Comparison of ENCODE assay signal across 1 cellular context in genomic region chr16:57471852-57472664, GRCh38.
A peak's percentile ranks its signal among the peaks of the same experiment; 100 is the strongest.
TF ChIP-seq lines count a peak whose summit lies in the region.

No MANE protein-coding gene starts in this region.

TF ChIP-seq in WTC11, 78 proteins besides CTCF, POLR2A, EP300 and RAD21 (continued from another document):
- peak; percentile 71 for TF ChIP-seq ETV6 (CRISPR knock-in tag; IDR thresholded peaks at IDR 0.05)
- no peak for TF ChIP-seq ZNF219 (CRISPR knock-in tag; IDR thresholded peaks at IDR 0.05; ENCODE audit: borderline replicate concordance)
- TF ChIP-seq, protein P1, sequence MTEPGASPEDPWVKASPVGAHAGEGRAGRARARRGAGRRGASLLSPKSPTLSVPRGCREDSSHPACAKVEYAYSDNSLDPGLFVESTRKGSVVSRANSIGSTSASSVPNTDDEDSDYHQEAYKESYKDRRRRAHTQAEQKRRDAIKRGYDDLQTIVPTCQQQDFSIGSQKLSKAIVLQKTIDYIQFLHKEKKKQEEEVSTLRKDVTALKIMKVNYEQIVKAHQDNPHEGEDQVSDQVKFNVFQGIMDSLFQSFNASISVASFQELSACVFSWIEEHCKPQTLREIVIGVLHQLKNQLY (CRISPR knock-in tag; IDR thresholded peaks at IDR 0.05) = no peak
- TF ChIP-seq RELA (CRISPR knock-in tag; IDR thresholded peaks at IDR 0.05; ENCODE audit: borderline replicate concordance) = no peak
- TF ChIP-seq TP53 (CRISPR knock-in tag; IDR thresholded peaks at IDR 0.05) = no peak
- TF ChIP-seq ARID4B (CRISPR knock-in tag; IDR thresholded peaks at IDR 0.05; ENCODE audit: borderline replicate concordance) = no peak
- TF ChIP-seq KAT7 (CRISPR knock-in tag; IDR thresholded peaks at IDR 0.05; ENCODE audit: borderline replicate concordance) = no peak
- no peak for TF ChIP-seq ESRRA (CRISPR knock-in tag; IDR thresholded peaks at IDR 0.05; ENCODE audit: borderline replicate concordance)
- TF ChIP-seq CBFB (CRISPR knock-in tag; IDR thresholded peaks at IDR 0.05; ENCODE audit: low read depth) = no peak
- TF ChIP-seq TEAD1 (CRISPR knock-in tag; IDR thresholded peaks at IDR 0.05) = no peak
- TF ChIP-seq, protein P2, sequence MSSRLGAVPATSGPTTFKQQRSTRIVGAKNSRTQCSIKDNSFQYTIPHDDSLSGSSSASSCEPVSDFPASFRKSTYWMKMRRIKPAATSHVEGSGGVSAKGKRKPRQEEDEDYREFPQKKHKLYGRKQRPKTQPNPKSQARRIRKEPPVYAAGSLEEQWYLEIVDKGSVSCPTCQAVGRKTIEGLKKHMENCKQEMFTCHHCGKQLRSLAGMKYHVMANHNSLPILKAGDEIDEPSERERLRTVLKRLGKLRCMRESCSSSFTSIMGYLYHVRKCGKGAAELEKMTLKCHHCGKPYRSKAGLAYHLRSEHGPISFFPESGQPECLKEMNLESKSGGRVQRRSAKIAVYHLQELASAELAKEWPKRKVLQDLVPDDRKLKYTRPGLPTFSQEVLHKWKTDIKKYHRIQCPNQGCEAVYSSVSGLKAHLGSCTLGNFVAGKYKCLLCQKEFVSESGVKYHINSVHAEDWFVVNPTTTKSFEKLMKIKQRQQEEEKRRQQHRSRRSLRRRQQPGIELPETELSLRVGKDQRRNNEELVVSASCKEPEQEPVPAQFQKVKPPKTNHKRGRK (CRISPR knock-in tag; IDR thresholded peaks at IDR 0.05; ENCODE audit: borderline replicate concordance) = no peak
- TF ChIP-seq JAZF1 (CRISPR knock-in tag; IDR thresholded peaks at IDR 0.05) = no peak
- TF ChIP-seq, protein P3, sequence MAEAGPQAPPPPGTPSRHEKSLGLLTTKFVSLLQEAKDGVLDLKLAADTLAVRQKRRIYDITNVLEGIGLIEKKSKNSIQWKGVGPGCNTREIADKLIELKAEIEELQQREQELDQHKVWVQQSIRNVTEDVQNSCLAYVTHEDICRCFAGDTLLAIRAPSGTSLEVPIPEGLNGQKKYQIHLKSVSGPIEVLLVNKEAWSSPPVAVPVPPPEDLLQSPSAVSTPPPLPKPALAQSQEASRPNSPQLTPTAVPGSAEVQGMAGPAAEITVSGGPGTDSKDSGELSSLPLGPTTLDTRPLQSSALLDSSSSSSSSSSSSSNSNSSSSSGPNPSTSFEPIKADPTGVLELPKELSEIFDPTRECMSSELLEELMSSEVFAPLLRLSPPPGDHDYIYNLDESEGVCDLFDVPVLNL (CRISPR knock-in tag; IDR thresholded peaks at IDR 0.05; ENCODE audit: borderline replicate concordance, low read depth) = no peak
- TF ChIP-seq FOXJ3 (CRISPR knock-in tag; IDR thresholded peaks at IDR 0.05; ENCODE audit: borderline replicate concordance) = no peak
- no peak for TF ChIP-seq CREM (CRISPR knock-in tag; IDR thresholded peaks at IDR 0.05)
TF ChIP-seq in WTC11: peak in this region for 4.
